In the genomic region with DNA sequence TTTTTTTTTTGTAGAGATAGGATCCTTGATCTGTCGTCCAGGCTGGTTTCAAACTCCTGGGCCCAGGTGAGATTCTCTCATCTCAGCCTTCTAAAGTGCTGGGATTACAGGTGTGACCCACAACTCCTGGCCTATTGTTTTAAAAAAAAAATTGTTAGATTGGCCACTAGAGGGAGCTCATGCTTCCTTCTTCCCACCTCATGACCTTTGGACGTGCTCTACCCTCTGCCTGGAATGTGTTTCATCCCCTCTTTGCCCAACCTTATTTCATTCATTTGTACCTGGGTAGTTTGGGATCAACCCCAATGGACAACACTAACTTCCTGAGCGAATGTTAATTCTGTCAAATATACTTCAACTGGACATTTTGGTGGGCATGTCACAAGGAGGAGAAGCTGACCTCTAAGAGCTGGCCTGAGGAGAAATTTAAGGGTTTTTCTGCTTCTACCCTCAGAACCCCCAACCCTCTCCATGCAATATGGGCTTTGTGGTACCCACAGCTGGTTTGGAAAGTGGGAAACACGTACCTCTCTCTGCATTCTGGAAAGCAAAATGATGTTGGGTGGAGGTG, we compare ENCODE assay signal across 7 cellular contexts. TPM values are rescaled to one million over a fixed set of nuclear protein-coding genes. Genes with fewer than 3 reads are reported as not detected.
A peak's percentile ranks its signal among the peaks of the same experiment; 100 is the strongest.
DNase-seq lines count a peak whose midpoint lies in the region; ATAC-seq and TF ChIP-seq lines count a peak whose summit lies in the region.

No MANE protein-coding gene starts in this region.

- H3K27me3 Mint-ChIP-seq in endodermal cell (ENCODE audit: insufficient read depth): no peaks in the 10 kb centered on the region
- no peaks in the 10 kb centered on the region for H3K27me3 Mint-ChIP-seq in neural crest cell (ENCODE audit: low read depth)

- TF ChIP-seq CTCF in OCI-LY3 (IDR thresholded peaks at IDR 0.05; ENCODE audit: low read depth, low read length) (peak; percentile 75), endodermal cell (conservative IDR thresholded peaks at IDR 0.05) (peak; percentile 83), neural crest cell (conservative IDR thresholded peaks at IDR 0.05) (peak; percentile 74)

- H3K4me3 Mint-ChIP-seq in endodermal cell: no peak overlapping the region
- no peak overlapping the region for H3K4me3 Mint-ChIP-seq in neural crest cell

- H3K36me3 Mint-ChIP-seq in endodermal cell (ENCODE audit: low read depth) (no peaks in the 10 kb centered on the region), neural crest cell (ENCODE audit: low read depth) (peaks cover 2% of the 10 kb centered on the region)

- H3K4me3 ChIP-seq in H7 (ENCODE audit: insufficient read depth, low read depth, low read length) (no peak overlapping the region), OCI-LY3 (ENCODE audit: low read length) (no peak overlapping the region), endodermal cell (ENCODE audit: low read length) (no peak overlapping the region)

- ATAC-seq in HG02798 (IDR thresholded peaks at IDR 0.05; ENCODE audit: poor library complexity, unreplicated experiment): no peak
- no peak for ATAC-seq in GM21381 (IDR thresholded peaks at IDR 0.05; ENCODE audit: unreplicated experiment)

- H3K9me3 Mint-ChIP-seq in endodermal cell: peaks cover 26% of the 10 kb centered on the region
- no peaks in the 10 kb centered on the region for H3K9me3 Mint-ChIP-seq in neural crest cell

- 57 to 64% methylated on average over 4 of the region's 4 CpGs for WGBS in endodermal cell (ENCODE audit: insufficient coverage in 1 of 2, insufficient read length in 1 of 2), 2 experiments

- H3K4me1 ChIP-seq in OCI-LY3 (ENCODE audit: low read length) (no peaks in the 10 kb centered on the region), endodermal cell (ENCODE audit: control insufficient read depth, insufficient read depth, low read length) (no peaks in the 10 kb centered on the region)

- H3K27ac Mint-ChIP-seq in endodermal cell (no peak overlapping the region), neural crest cell (ENCODE audit: unreplicated experiment) (no peak overlapping the region)

- H3K9me3 ChIP-seq in OCI-LY3 (ENCODE audit: insufficient read depth, low read length) (no peaks in the 10 kb centered on the region), endodermal cell (ENCODE audit: control insufficient read depth, low read length) (peaks cover 8% of the 10 kb centered on the region)

- H3K4me1 Mint-ChIP-seq in endodermal cell: no peaks in the 10 kb centered on the region
- no peaks in the 10 kb centered on the region for H3K4me1 Mint-ChIP-seq in neural crest cell

- H3K4me2 ChIP-seq in OCI-LY3 (ENCODE audit: low read length): no peak overlapping the region

- DNase-seq in EL (peak; percentile 26), H7 (peak; percentile 54), endodermal cell (peak; percentile 60), neural crest cell (ENCODE audit: low read depth, low spot score) (no peak)

- H3K36me3 ChIP-seq in H7 (replicated peaks; ENCODE audit: control insufficient read depth, insufficient read depth, low read length) (no peaks in the 10 kb centered on the region), OCI-LY3 (replicated peaks; ENCODE audit: low read depth, low read length) (no peaks in the 10 kb centered on the region), endodermal cell (ENCODE audit: control insufficient read depth, insufficient read depth, low read length) (no peaks in the 10 kb centered on the region)

- H3K27ac ChIP-seq in OCI-LY3 (ENCODE audit: low read length) (no peak overlapping the region), endodermal cell (ENCODE audit: low read depth, low read length) (no peak overlapping the region)

- H3K9ac ChIP-seq in OCI-LY3 (ENCODE audit: low read length) (no peak overlapping the region), endodermal cell (ENCODE audit: extremely low read depth, low read length, poor library complexity, severe bottlenecking) (no peak overlapping the region)

- no peak overlapping the region; the same call in 1 of the 2 replicates for H2AFZ ChIP-seq in OCI-LY3 (ENCODE audit: low read depth, low read length)

- no peaks in the 10 kb centered on the region for H4K20me1 ChIP-seq in OCI-LY3 (ENCODE audit: insufficient read depth, low read length)

- H3K27me3 ChIP-seq in H7 (ENCODE audit: control insufficient read depth, insufficient read depth, low read length) (no peaks in the 10 kb centered on the region), OCI-LY3 (ENCODE audit: low read depth, low read length) (peaks cover 17% of the 10 kb centered on the region), endodermal cell (ENCODE audit: control insufficient read depth, insufficient read depth, low read length, poor library complexity, severe bottlenecking) (no peaks in the 10 kb centered on the region)

- H3K79me2 ChIP-seq in OCI-LY3 (ENCODE audit: low read length): no peaks in the 10 kb centered on the region

RNA-seq across cellular contexts. Expression of gene PPEF2, which starts 6.4 kb away (rescaled TPM):
- not detected in 2 replicates for total RNA-seq in H7 (2014; rRNA removed; shearing (Covaris generic))
- not detected for total RNA-seq in endodermal cell
- 0.11 TPM for polyA plus RNA-seq in endodermal cell (2013, experiment 1 of 2)
- not detected for polyA plus RNA-seq in endodermal cell (2013, experiment 2 of 2)
- 0.09 TPM in 1 of 2 replicates, not detected in the other for total RNA-seq in neural crest cell

RNA-seq across cellular contexts. Expression of gene NAAA, which starts 45.0 kb away (rescaled TPM):
- total RNA-seq in H7 (2014; rRNA removed; shearing (Covaris generic)): 5.5 and 7.8 TPM in 2 replicates
- total RNA-seq in endodermal cell (1 to 10 TPM; 1.7 TPM), neural crest cell (3.3 and 3.5 TPM in 2 replicates)
- polyA plus RNA-seq in endodermal cell (2013, experiment 1 of 2): 3.2 TPM
- 3.4 TPM for polyA plus RNA-seq in endodermal cell (2013, experiment 2 of 2)
